In genomic region chr4:38266616-38267015, GRCh38 we compare ENCODE assay signal across 10 cellular contexts.
DNase-seq lines count a peak whose midpoint lies in the region; ATAC-seq, FAIRE-seq and TF ChIP-seq lines count a peak whose summit lies in the region.
"Had no signal": no experiment of that assay in that cellular context is flagged by ENCODE, and none has a peak within 500 bp of the region (broad histone marks: within the 10 kb centered on the region; RNA-seq: fewer than 3 reads in every experiment).

No MANE protein-coding gene starts in this region.

- in situ Hi-C loops in IMR-90 (cut with MboI; ENCODE audit: low sequenced_read_pairs), result no loop called here

- dilution Hi-C loops in IMR-90 (cut with HindIII; ENCODE audit: low sequenced_read_pairs, unreplicated experiment) (no loop called here), endothelial cell of umbilical vein (cut with MboI; ENCODE audit: extremely low pct_ligation_motif_present, low sequenced_read_pairs) (no loop called here)

- no peak for FAIRE-seq in endothelial cell of umbilical vein (lab: Jason Lieb, UNC)

- H3F3A ChIP-seq in SK-N-SH (replicated peaks; ENCODE audit: insufficient read depth), result no peaks in the 10 kb centered on the region

- no peak overlapping the region for H2AK5ac ChIP-seq in IMR-90 (ENCODE audit: low read depth, low read length)

- H3K4me2 ChIP-seq in SK-N-SH (no peak overlapping the region), IMR-90 (ENCODE audit: low read depth, low read length) (no peak overlapping the region), endothelial cell of umbilical vein (ENCODE audit: insufficient read depth, low read length) (no peak overlapping the region)

- no peak overlapping the region for H2BK5ac ChIP-seq in IMR-90 (ENCODE audit: low read depth, low read length, poor library complexity, severe bottlenecking)

- H3K27ac ChIP-seq in SK-N-SH (ENCODE audit: low read depth in 2 of 2, low read length in 1 of 2) (no peak overlapping the region), IMR-90 (ENCODE audit: insufficient read depth, low read length) (no peak overlapping the region), endothelial cell of umbilical vein (ENCODE audit: insufficient read depth, low read depth, low read length) (no peak overlapping the region)

- H3K23ac ChIP-seq in IMR-90 (ENCODE audit: low read depth, low read length), result no peak overlapping the region

- H3K9me2 ChIP-seq in SK-N-SH, result no peaks in the 10 kb centered on the region

- no peaks in the 10 kb centered on the region for H3K79me2 ChIP-seq in SK-N-SH (ENCODE audit: insufficient read depth)
- H3K79me2 ChIP-seq in endothelial cell of umbilical vein (ENCODE audit: control insufficient read depth, insufficient read depth, low read length), result no peaks in the 10 kb centered on the region

- intact Hi-C loops in IMR-90 (cut with micrococcal nuclease), result no loop called here
- intact Hi-C loops in endothelial cell of umbilical vein (cut with micrococcal nuclease), result no loop called here
- intact Hi-C loops in posterior cingulate gyrus (cut with DNase I), result no loop called here

- no peak overlapping the region for H2AFZ ChIP-seq in SK-N-SH (ENCODE audit: low read depth)
- no peak overlapping the region for H2AFZ ChIP-seq in IMR-90 (replicated peaks; ENCODE audit: low read length, poor library complexity)
- no peak overlapping the region for H2AFZ ChIP-seq in endothelial cell of umbilical vein (ENCODE audit: low read depth, low read length)

- no peak for TF ChIP-seq CTCF in SK-N-SH (IDR thresholded peaks at IDR 0.05)
- no peak for TF ChIP-seq CTCF in IMR-90 (conservative IDR thresholded peaks at IDR 0.05; ENCODE audit: low read depth, low read length)
- TF ChIP-seq CTCF in endothelial cell of umbilical vein (IDR thresholded peaks at IDR 0.05; ENCODE audit: extremely low read depth in 1 of 2, insufficient read depth in 1 of 2, low read depth in 1 of 2, low read length in 2 of 2), result no peak

- no peak overlapping the region for H2BK20ac ChIP-seq in IMR-90 (ENCODE audit: low read depth, low read length)

- CTCF ChIA-PET in SK-N-SH (lab: Yijun Ruan, JAX), result no interaction called here
- CTCF ChIA-PET in IMR-90 (lab: Yijun Ruan, JAX), result no interaction called here
- CTCF ChIA-PET in endothelial cell of umbilical vein (lab: Charles Lee), result no interaction called here

- H3K36me3 ChIP-seq in SK-N-SH (replicated peaks in 1 of 2; ENCODE audit: control insufficient read depth in 1 of 2, insufficient read depth in 2 of 2, low read length in 1 of 2), result no peaks in the 10 kb centered on the region
- no peaks in the 10 kb centered on the region for H3K36me3 ChIP-seq in IMR-90 (ENCODE audit: control insufficient read depth, insufficient read depth, low read length)
- H3K36me3 ChIP-seq in endothelial cell of umbilical vein (ENCODE audit: control insufficient read depth in 2 of 2, extremely low read depth in 1 of 2, insufficient read depth in 2 of 2, low read length in 2 of 2), result no peaks in the 10 kb centered on the region

- H3K27me3 Mint-ChIP-seq in T-helper 2 cell treated with Interferon-gamma antibody and Interleukin-4, amounts not matched to agents 5 μg/mL and 100 μg/mL, for 36 hours (ENCODE audit: low read depth), result peaks cover 6% of the 10 kb centered on the region
- H3K27me3 Mint-ChIP-seq: central memory CD8-positive, alpha-beta T cell had no signal

- H3K4me1 Mint-ChIP-seq in T-helper 2 cell treated with Interferon-gamma antibody and Interleukin-4, amounts not matched to agents 5 μg/mL and 100 μg/mL, for 36 hours (ENCODE audit: low read depth), result no peaks in the 10 kb centered on the region
- H3K4me1 Mint-ChIP-seq: central memory CD8-positive, alpha-beta T cell had no signal

- no peaks in the 10 kb centered on the region for H3K9me3 Mint-ChIP-seq in T-helper 2 cell treated with Interferon-gamma antibody and Interleukin-4, amounts not matched to agents 5 μg/mL and 100 μg/mL, for 36 hours
- H3K9me3 Mint-ChIP-seq: central memory CD8-positive, alpha-beta T cell had no signal

- TF ChIP-seq RAD21 in SK-N-SH (IDR thresholded peaks at IDR 0.05; ENCODE audit: low read length) (no peak), IMR-90 (IDR thresholded peaks at IDR 0.05; ENCODE audit: low read length) (no peak)

- no peaks in the 10 kb centered on the region for H3K79me1 ChIP-seq in IMR-90 (ENCODE audit: low read depth in 1 of 2, low read length in 2 of 2)

- no peak overlapping the region for H3K4me3 ChIP-seq in SK-N-SH (ENCODE audit: low read depth in 2 of 2, low read length in 1 of 2)
- H3K4me3 ChIP-seq in IMR-90 (ENCODE audit: insufficient read depth, low read depth, low read length), result no peak overlapping the region
- no peak overlapping the region for H3K4me3 ChIP-seq in endothelial cell of umbilical vein (replicated peaks in 1 of 3; ENCODE audit: insufficient read depth in 1 of 3, low read depth in 1 of 3, low read length in 3 of 3)

- no peak overlapping the region for H3K56ac ChIP-seq in IMR-90 (ENCODE audit: extremely low read depth, insufficient read depth, low read length)

- WGBS in SK-N-SH (ENCODE audit: low lambda C conversion rate), result 25% methylated on average over 4 of the region's 4 CpGs
- WGBS in IMR-90 (ENCODE audit: extremely low coverage in 2 of 2, insufficient read length in 1 of 2), 2 experiments, result no CpG with 5 or more reads among the region's 4 CpGs

- no peak overlapping the region for H3K18ac ChIP-seq in IMR-90 (ENCODE audit: low read depth, low read length)

- TF ChIP-seq POLR2A in IMR-90 (IDR thresholded peaks at IDR 0.05; ENCODE audit: low read depth, low read length), result no peak
- TF ChIP-seq POLR2A in endothelial cell of umbilical vein (IDR thresholded peaks at IDR 0.05; ENCODE audit: low read depth, low read length), result no peak

- H3K4me1 ChIP-seq in SK-N-SH (ENCODE audit: control insufficient read depth in 1 of 2, insufficient read depth in 2 of 2, low read depth in 1 of 2, low read length in 1 of 2) (no peaks in the 10 kb centered on the region; a peak in 1 of 4 replicates), IMR-90 (ENCODE audit: control insufficient read depth, insufficient read depth, low read length) (no peaks in the 10 kb centered on the region), endothelial cell of umbilical vein (ENCODE audit: control insufficient read depth, extremely low read depth, insufficient read depth, low read length) (no peaks in the 10 kb centered on the region)

- H4K8ac ChIP-seq in IMR-90 (ENCODE audit: low read depth in 2 of 2, low read length in 2 of 2), result no peak overlapping the region

- H2BK15ac ChIP-seq in IMR-90 (ENCODE audit: low read depth, low read length), result no peak overlapping the region

- H3K9ac ChIP-seq in SK-N-SH, result no peak overlapping the region
- H3K9ac ChIP-seq in IMR-90 (ENCODE audit: low read depth, low read length), result no peak overlapping the region
- no peak overlapping the region for H3K9ac ChIP-seq in endothelial cell of umbilical vein (replicated peaks; ENCODE audit: extremely low read depth, insufficient read depth, low read length)

- TF ChIP-seq EP300 in SK-N-SH (IDR thresholded peaks at IDR 0.05; ENCODE audit: borderline replicate concordance in 1 of 2, low read depth in 1 of 2, low read length in 1 of 2), result no peak

- H3K9me1 ChIP-seq in IMR-90 (ENCODE audit: insufficient read depth, low read length) (no peaks in the 10 kb centered on the region), endothelial cell of umbilical vein (replicated peaks; ENCODE audit: control insufficient read depth, extremely low read depth, insufficient read depth, low read length) (no peaks in the 10 kb centered on the region)

- H3K27me3 ChIP-seq in SK-N-SH (ENCODE audit: insufficient read depth) (no peaks in the 10 kb centered on the region), IMR-90 (ENCODE audit: control insufficient read depth, insufficient read depth, low read length) (no peaks in the 10 kb centered on the region; the same call in 1 of the 2 replicates), endothelial cell of umbilical vein (ENCODE audit: control insufficient read depth in 2 of 2, insufficient read depth in 2 of 2, low read length in 2 of 2) (no peaks in the 10 kb centered on the region)

- H4K91ac ChIP-seq in IMR-90 (ENCODE audit: insufficient read depth, low read depth, low read length), result no peak overlapping the region

- BruUV-seq in IMR-90 (replicated peaks; lab: Mats Ljungman, UMichigan) (no TSS peak), endothelial cell of umbilical vein (replicated peaks; lab: Mats Ljungman, UMichigan) (no TSS peak)

- no peak overlapping the region for H2AK9ac ChIP-seq in IMR-90 (replicated peaks; ENCODE audit: low read depth, low read length, poor library complexity)

- H4K5ac ChIP-seq in IMR-90 (ENCODE audit: low read depth, low read length), result no peak overlapping the region

- no peak overlapping the region for H2BK120ac ChIP-seq in IMR-90 (ENCODE audit: low read depth, low read length)

- no peak overlapping the region for H3K4ac ChIP-seq in IMR-90 (ENCODE audit: low read depth, low read length)

- no peak overlapping the region for H3K27ac Mint-ChIP-seq in T-helper 2 cell treated with Interferon-gamma antibody and Interleukin-4, amounts not matched to agents 5 μg/mL and 100 μg/mL, for 36 hours

- H3K9me3 ChIP-seq in SK-N-SH (no peaks in the 10 kb centered on the region), IMR-90 (ENCODE audit: control insufficient read depth, insufficient read depth, low read length) (no peaks in the 10 kb centered on the region), endothelial cell of umbilical vein (replicated peaks; ENCODE audit: control insufficient read depth, insufficient read depth, low read length) (no peaks in the 10 kb centered on the region)

- POLR2A ChIA-PET in SK-N-SH (lab: Yijun Ruan, JAX), result no interaction called here
- POLR2A ChIA-PET in IMR-90 (lab: Charles Lee; ENCODE audit: unreplicated experiment), result no interaction called here
- POLR2A ChIA-PET in endothelial cell of umbilical vein (lab: Charles Lee), result no interaction called here

- H4K20me1 ChIP-seq in SK-N-SH (ENCODE audit: insufficient read depth), result no peaks in the 10 kb centered on the region
- no peaks in the 10 kb centered on the region for H4K20me1 ChIP-seq in IMR-90 (ENCODE audit: insufficient read depth, low read length)
- H4K20me1 ChIP-seq in endothelial cell of umbilical vein (replicated peaks; ENCODE audit: control insufficient read depth, extremely low read depth, insufficient read depth, low read length), result no peaks in the 10 kb centered on the region

- H3K14ac ChIP-seq in IMR-90 (replicated peaks; ENCODE audit: low read depth, low read length), result no peak overlapping the region

- DNase-seq in SK-N-SH, result no peak
- peak; percentile 48 for DNase-seq in IMR-90
- DNase-seq in endothelial cell of umbilical vein (ENCODE audit: low read depth, low spot score), result peak; percentile 10
- DNase-seq in posterior cingulate gyrus, result peak in 7 of 10 donors; percentile 14 to 93 (median 55)
- DNase-seq in NOMO-1 (lab: John Stamatoyannopoulos, UW; ENCODE audit: unreplicated experiment in 2 of 2), result no peak
- DNase-seq in cerebellar nuclear complex (lab: John Stamatoyannopoulos, UW), result no peak
- DNase-seq in T-helper 2 cell treated with Interferon-gamma antibody and Interleukin-4, amounts not matched to agents 5 μg/mL and 100 μg/mL, for 36 hours (ENCODE audit: low spot score), result no peak
- DNase-seq: NCI-H2081 treated with DMSO at 0.1 percent for 48 hours had no signal

- ATAC-seq in SK-N-SH treated with all-trans-retinoic acid at 6 μM for 48 hours (peak; percentile 53; the same call in 2 of the 3 replicates), IMR-90 (ENCODE audit: low read depth) (peak; percentile 21; the same call in 1 of the 2 replicates)

- H3K4me3 Mint-ChIP-seq in T-helper 2 cell treated with Interferon-gamma antibody and Interleukin-4, amounts not matched to agents 5 μg/mL and 100 μg/mL, for 36 hours, result no peak overlapping the region
- H3K4me3 Mint-ChIP-seq: central memory CD8-positive, alpha-beta T cell had no signal

- H3K36me3 Mint-ChIP-seq in T-helper 2 cell treated with Interferon-gamma antibody and Interleukin-4, amounts not matched to agents 5 μg/mL and 100 μg/mL, for 36 hours (ENCODE audit: low read depth), result no peaks in the 10 kb centered on the region

Comparison
In these comparisons a context has a peak if more than half of its experiments do, and no peak if none do; other contexts are left out.
1. DNase-seq: peak in IMR-90 (single experiment), endothelial cell of umbilical vein (single experiment) and posterior cingulate gyrus (7 of 10); none in SK-N-SH (single experiment), NOMO-1 (0 of 2), cerebellar nuclear complex (0 of 2) and T-helper 2 cell treated with Interferon-gamma antibody and Interleukin-4, amounts not matched to agents 5 μg/mL and 100 μg/mL, for 36 hours (single experiment).